ENCODE assay signal across 18 cellular contexts in the genomic region with DNA sequence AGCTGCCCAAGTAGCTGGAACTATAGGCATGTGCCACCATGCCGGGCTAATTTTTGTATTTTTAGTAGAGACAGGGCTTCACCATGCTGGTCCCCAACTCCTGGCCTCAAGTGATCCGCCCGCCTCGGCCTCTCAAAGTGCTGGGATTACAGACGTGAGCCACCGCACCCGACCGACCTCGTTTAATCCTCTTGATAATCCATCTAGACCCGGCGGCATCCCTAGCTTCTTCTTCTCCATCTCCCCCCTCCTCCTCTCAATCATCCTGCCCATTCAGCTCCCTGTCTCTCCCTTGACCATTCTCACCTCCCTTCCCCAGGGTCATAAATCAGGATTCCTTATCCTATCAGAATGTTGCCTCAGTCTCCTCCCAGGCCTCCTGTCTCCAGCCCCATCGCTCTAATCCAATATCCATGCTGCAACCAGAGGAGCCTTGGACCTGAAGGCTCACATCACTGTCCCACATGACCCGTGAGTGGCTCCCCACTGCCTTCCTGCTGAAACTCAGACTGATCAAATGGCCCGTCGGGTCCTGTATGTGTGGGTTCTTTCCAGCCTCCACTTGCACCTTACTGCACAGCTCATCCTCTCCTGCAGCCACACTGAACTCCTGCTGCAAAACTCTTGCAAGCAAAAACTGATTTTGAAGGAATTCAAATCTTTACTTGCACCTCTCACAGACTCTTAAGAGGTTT.
"Had no signal": no experiment of that assay in that cellular context is flagged by ENCODE, and none has a peak within 500 bp of the region (broad histone marks: within the 10 kb centered on the region; RNA-seq: fewer than 3 reads in every experiment).

No MANE protein-coding gene starts in this region.

- H3K4me2 ChIP-seq: hepatocyte had no signal

- H3K27ac ChIP-seq: ascending aorta, brain microvascular endothelial cell, foreskin keratinocyte, hepatocyte, tibial artery, uterus had no signal

- H3K4me1 ChIP-seq: ascending aorta, foreskin keratinocyte, tibial artery, uterus had no signal

- ATAC-seq: activated naive CD4-positive, alpha-beta T cell treated with anti-CD3 and anti-CD28 coated beads, Interleukin-2, amount 50 U/mL, for 72 hours; left cardiac atrium; mucosa of descending colon; stimulated activated naive CD8-positive, alpha-beta T cell treated with anti-CD3 and anti-CD28 coated beads, Interleukin-15, amount 100 ng/mL, for 72 hours; WTC11 had no signal

- H3K27me3 ChIP-seq: ascending aorta, uterus had no signal

- H3K4me3 ChIP-seq: ascending aorta, hepatocyte, mucosa of descending colon, tibial artery, uterus had no signal

- H3K9me3 ChIP-seq: ascending aorta, mucosa of descending colon, tibial artery, uterus had no signal

- DNase-seq: brain microvascular endothelial cell; caudate nucleus; dermis blood vessel endothelial cell; effector CD8-positive, alpha-beta T cell; foreskin keratinocyte; left cardiac atrium; mesenchymal stem cell; mucosa of descending colon; stimulated activated CD4-positive, alpha-beta T cell treated with anti-CD3 and anti-CD28 coated beads, Interleukin-12 subunit alpha, Interleukin-12 subunit beta, amount 100 ng/mL, for 4 hours; stimulated activated CD4-positive, alpha-beta T cell treated with anti-CD3 and anti-CD28 coated beads, Interleukin-4, amount 100 ng/mL, for 4 hours; T-helper 9 cell; uterus had no signal

- H3K36me3 ChIP-seq: ascending aorta, brain microvascular endothelial cell, tibial artery, uterus had no signal

- H2AFZ ChIP-seq: hepatocyte had no signal
